26 cellular contexts compared by ENCODE assay signal in the genomic region with DNA sequence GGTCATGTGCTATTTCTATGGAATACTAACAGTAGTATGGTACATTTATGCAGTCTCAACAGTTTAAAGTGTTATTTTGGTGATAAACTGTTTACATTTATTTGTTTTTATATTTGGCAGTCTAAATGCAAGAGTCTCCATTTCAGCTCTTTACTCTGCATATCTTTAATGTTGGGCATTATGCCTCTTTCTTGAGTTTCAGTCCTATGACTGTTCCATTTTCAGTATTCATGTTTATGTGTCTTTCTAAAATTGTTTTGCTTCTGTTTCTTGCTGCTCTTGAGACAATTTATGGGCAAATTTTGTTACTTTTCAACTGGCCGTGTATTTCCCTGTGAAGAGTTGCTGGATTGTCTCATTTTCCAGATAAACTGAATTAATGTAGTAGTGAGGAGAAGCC. TPM values are rescaled to one million over a fixed set of nuclear protein-coding genes. Genes with fewer than 3 reads are reported as not detected.
A peak's percentile ranks its signal among the peaks of the same experiment; 100 is the strongest.
DNase-seq lines count a peak whose midpoint lies in the region; ATAC-seq and TF ChIP-seq lines count a peak whose summit lies in the region.
"Had no signal": no experiment of that assay in that cellular context is flagged by ENCODE, and none has a peak within 500 bp of the region (broad histone marks: within the 10 kb centered on the region; RNA-seq: fewer than 3 reads in every experiment).

No MANE protein-coding gene starts in this region.

- CTCF ChIA-PET in MCF 10A (lab: Yijun Ruan, JAX) (interaction anchor here (0.5 to 1.9 kb wide), 3 partner anchors 42 to 211 kb away, joined by 3 to 6 read pairs (median 5); no protein-coding TSS in a partner anchor), activated B cell treated with CpG ODN at 0.5 μM for 24 hours (lab: Charles Lee) (no interaction called here)

- H3K36me3 Mint-ChIP-seq in MCF 10A (ENCODE audit: insufficient read depth, unreplicated experiment) (peaks cover 59% of the 10 kb centered on the region), activated B cell treated with CpG ODN at 0.5 μM for 24 hours (ENCODE audit: low read depth) (peaks cover 56% of the 10 kb centered on the region), glutamatergic neuron (ENCODE audit: unreplicated experiment) (no peaks in the 10 kb centered on the region)
- peaks cover 36% of the 10 kb centered on the region for H3K36me3 Mint-ChIP-seq in stimulated activated effector memory CD8-positive, alpha-beta T cell treated with anti-CD3 and anti-CD28 coated beads, Interleukin-12 subunit alpha, Interleukin-12 subunit beta, amount 100 ng/mL, for 72 hours

- no peak overlapping the region for H3K4me3 Mint-ChIP-seq in MCF 10A (ENCODE audit: unreplicated experiment)
- H3K4me3 Mint-ChIP-seq in activated B cell treated with CpG ODN at 0.5 μM for 24 hours, result no peak overlapping the region
- no peak overlapping the region for H3K4me3 Mint-ChIP-seq in stimulated activated effector memory CD8-positive, alpha-beta T cell treated with anti-CD3 and anti-CD28 coated beads, Interleukin-12 subunit alpha, Interleukin-12 subunit beta, amount 100 ng/mL, for 72 hours
- no peak overlapping the region for H3K4me3 Mint-ChIP-seq in glutamatergic neuron (ENCODE audit: unreplicated experiment)

- H3K27me3 Mint-ChIP-seq in MCF 10A (ENCODE audit: insufficient read depth, unreplicated experiment) (no peaks in the 10 kb centered on the region), activated B cell treated with CpG ODN at 0.5 μM for 24 hours (no peaks in the 10 kb centered on the region), glutamatergic neuron (ENCODE audit: unreplicated experiment) (peaks cover 2% of the 10 kb centered on the region)

- H3K9me3 Mint-ChIP-seq in MCF 10A (ENCODE audit: unreplicated experiment), result no peaks in the 10 kb centered on the region
- no peaks in the 10 kb centered on the region for H3K9me3 Mint-ChIP-seq in activated B cell treated with CpG ODN at 0.5 μM for 24 hours
- H3K9me3 Mint-ChIP-seq in stimulated activated effector memory CD8-positive, alpha-beta T cell treated with anti-CD3 and anti-CD28 coated beads, Interleukin-12 subunit alpha, Interleukin-12 subunit beta, amount 100 ng/mL, for 72 hours, result no peaks in the 10 kb centered on the region
- H3K9me3 Mint-ChIP-seq in glutamatergic neuron (ENCODE audit: unreplicated experiment), result no peaks in the 10 kb centered on the region

- no TSS peak for BruUV-seq in MCF 10A (replicated peaks; lab: Mats Ljungman, UMichigan)

- no peaks in the 10 kb centered on the region for H3K27me3 ChIP-seq in breast epithelium
- H3K27me3 ChIP-seq: adrenal gland, body of pancreas, gastroesophageal sphincter, left lung, pancreas had no signal

- no peaks in the 10 kb centered on the region for H3K4me1 ChIP-seq in breast epithelium

- H3K27ac Mint-ChIP-seq in MCF 10A (ENCODE audit: low read depth, unreplicated experiment), result peak overlapping the region; percentile 14
- H3K27ac Mint-ChIP-seq in activated B cell treated with CpG ODN at 0.5 μM for 24 hours, result peak overlapping the region; percentile 0
- H3K27ac Mint-ChIP-seq in stimulated activated effector memory CD8-positive, alpha-beta T cell treated with anti-CD3 and anti-CD28 coated beads, Interleukin-12 subunit alpha, Interleukin-12 subunit beta, amount 100 ng/mL, for 72 hours, result peak overlapping the region; percentile 2
- no peak overlapping the region for H3K27ac Mint-ChIP-seq in glutamatergic neuron (ENCODE audit: unreplicated experiment)

- H3K4me3 ChIP-seq in breast epithelium, result no peak overlapping the region
- H3K4me3 ChIP-seq: adrenal gland, body of pancreas, gastroesophageal sphincter, left lung, pancreas, skin epidermis had no signal

- H3K27ac ChIP-seq in breast epithelium, result no peak overlapping the region
- H3K27ac ChIP-seq: adrenal gland, body of pancreas, gastroesophageal sphincter, KMS-11, left lung, pancreas, skin epidermis, WERI-Rb-1 had no signal

- no peak for TF ChIP-seq POLR2A in breast epithelium (IDR thresholded peaks at IDR 0.05)

- TF ChIP-seq CTCF in MCF 10A (IDR thresholded peaks at IDR 0.05; ENCODE audit: unreplicated experiment), result no peak
- TF ChIP-seq CTCF in breast epithelium (IDR thresholded peaks at IDR 0.05), result no peak
- TF ChIP-seq CTCF in activated B cell treated with CpG ODN at 0.5 μM for 24 hours (IDR thresholded peaks at IDR 0.05), result no peak
- no peak for TF ChIP-seq CTCF in glutamatergic neuron (IDR thresholded peaks at IDR 0.05; ENCODE audit: partially characterized antibody, unreplicated experiment)

- peaks cover 13% of the 10 kb centered on the region for H3K4me1 Mint-ChIP-seq in MCF 10A (ENCODE audit: insufficient read depth, unreplicated experiment)
- H3K4me1 Mint-ChIP-seq in activated B cell treated with CpG ODN at 0.5 μM for 24 hours, result peaks cover 42% of the 10 kb centered on the region
- H3K4me1 Mint-ChIP-seq in stimulated activated effector memory CD8-positive, alpha-beta T cell treated with anti-CD3 and anti-CD28 coated beads, Interleukin-12 subunit alpha, Interleukin-12 subunit beta, amount 100 ng/mL, for 72 hours, result peaks cover 10% of the 10 kb centered on the region
- H3K4me1 Mint-ChIP-seq in glutamatergic neuron (ENCODE audit: low read depth, unreplicated experiment), result peaks cover 3% of the 10 kb centered on the region

- intact Hi-C loops in MCF 10A (cut with micrococcal nuclease) (loop anchor here (10.0 kb wide), 1 partner anchor 177 kb away; no protein-coding TSS in a partner anchor), breast epithelium (cut with DNase I; ENCODE audit: low total_unique reads) (no loop called here), activated B cell treated with CpG ODN at 0.5 μM for 24 hours (cut with micrococcal nuclease) (no loop called here)

- peak; percentile 44 for ATAC-seq in GM21723 (IDR thresholded peaks at IDR 0.05; ENCODE audit: unreplicated experiment)
- no peak for ATAC-seq in activated B cell treated with CpG ODN at 0.5 μM for 24 hours (ENCODE audit: low read depth)
- ATAC-seq in stimulated activated effector memory CD8-positive, alpha-beta T cell treated with anti-CD3 and anti-CD28 coated beads, Interleukin-12 subunit alpha, Interleukin-12 subunit beta, amount 100 ng/mL, for 72 hours, result no peak
- ATAC-seq: body of pancreas, gastroesophageal sphincter, left lung, pancreas had no signal

- no peak for DNase-seq in MCF 10A (ENCODE audit: unreplicated experiment)
- no peak for DNase-seq in breast epithelium (ENCODE audit: low spot score in 2 of 2)
- DNase-seq in activated B cell treated with CpG ODN at 0.5 μM for 24 hours, result no peak
- no peak for DNase-seq in stimulated activated effector memory CD8-positive, alpha-beta T cell treated with anti-CD3 and anti-CD28 coated beads, Interleukin-12 subunit alpha, Interleukin-12 subunit beta, amount 100 ng/mL, for 72 hours (ENCODE audit: low spot score in 2 of 2)
- no peak for DNase-seq in ACHN
- no peak for DNase-seq in DMS79 treated with DMSO at 0.1 percent for 48 hours (lab: John Stamatoyannopoulos, UW)
- no peak for DNase-seq in glutamatergic neuron
- DNase-seq: activated CD4-positive, alpha-beta T cell treated with anti-CD3 and anti-CD28 coated beads, Interleukin-2, amount 50 U/mL, for 48 hours; activated CD8-positive, alpha-beta memory T cell treated with anti-CD3 and anti-CD28 coated beads, Interleukin-2, amount 50 U/mL, for 4 hours; activated effector memory CD4-positive, alpha-beta T cell treated with Interleukin-2 at 50 U/mL for 16 hours; adrenal gland; body of pancreas; C1 segment of cervical spinal cord; left lung; mesendoderm; MV-4-11; NCI-H446 treated with DMSO at 0.1 percent for 48 hours; OCI-M1; pancreas; retina; SK-N-SH; WERI-Rb-1 had no signal

- H3K36me3 ChIP-seq in breast epithelium, result no peaks in the 10 kb centered on the region

- in situ Hi-C loops in ACHN (cut with HindIII; ENCODE audit: low pct_ligation_motif_present, low pct_unique_long_range_greater_than_20kb, low sequenced_read_pairs), result no loop called here

- no peaks in the 10 kb centered on the region for H3K9me3 ChIP-seq in breast epithelium
- H3K9me3 ChIP-seq: adrenal gland, body of pancreas, gastroesophageal sphincter, left lung, pancreas, SK-N-SH had no signal

- POLR2A ChIA-PET in MCF 10A (lab: Yijun Ruan, JAX) (interaction anchor here (0.6 to 2.2 kb wide), 2 partner anchors 11 to 18 kb away, joined by 3 to 9 read pairs; no protein-coding TSS in a partner anchor), activated B cell treated with CpG ODN at 0.5 μM for 24 hours (lab: Charles Lee) (interaction anchor here (0.8 to 10.8 kb wide), 4 partner anchors 27 to 177 kb away, joined by 3 to 129 read pairs (median 4); a partner anchor contains a TSS)

RNA-seq across cellular contexts. Expression of a gene that starts 6.6 kb away (rescaled TPM):
- 12.5 and 13.2 TPM in 2 replicates for total RNA-seq in MCF 10A (2022)
- 10 to 100 TPM; 20.3 to 26.6 (median 24.2) TPM for total RNA-seq in breast epithelium
- 160 and 173 TPM in 2 replicates for total RNA-seq in activated B cell treated with CpG ODN at 0.5 μM for 24 hours
- 59.4 TPM for total RNA-seq in glutamatergic neuron (ENCODE audit: unreplicated experiment)
